ENCODE assay signal across 25 cellular contexts in genomic region chr1:184373155-184373554, GRCh38.
"Had no signal": no experiment of that assay in that cellular context is flagged by ENCODE, and none has a peak within 500 bp of the region (broad histone marks: within the 10 kb centered on the region; RNA-seq: fewer than 3 reads in every experiment).

No MANE protein-coding gene starts in this region.

- H3K27me3 ChIP-seq: cardiac muscle cell, Peyer's patch, SJSA1 had no signal

- H3K27ac ChIP-seq: cardiac muscle cell, Peyer's patch, SJSA1 had no signal

- H3K9me3 ChIP-seq: Peyer's patch, SJSA1 had no signal

- H3K4me3 Mint-ChIP-seq: activated CD4-positive, alpha-beta memory T cell treated with anti-CD3 and anti-CD28 coated beads for 36 hours; activated CD4-positive, alpha-beta T cell treated with anti-CD3 and anti-CD28 coated beads, Interleukin-2, amount 10 ng/mL, durations not matched to agents 7 days and 5 days; activated naive CD4-positive, alpha-beta T cell treated with anti-CD3 and anti-CD28 coated beads for 36 hours; activated naive CD8-positive, alpha-beta T cell; activated T-cell treated with anti-CD3 and anti-CD28 coated beads, Interleukin-2, amount 50 U/mL, for 4 hours; brain; T-helper 1 cell treated with Interleukin-12 subunit alpha and Interleukin-12 subunit beta and Interleukin-4 antibody, amounts not matched to agents 30 μg/mL and 1 μg/mL, for 36 hours had no signal

- H3K4me3 ChIP-seq: cardiac muscle cell, Peyer's patch, SJSA1 had no signal

- DNase-seq: activated CD4-positive, alpha-beta memory T cell treated with anti-CD3 and anti-CD28 coated beads for 36 hours; activated CD4-positive, alpha-beta T cell treated with anti-CD3 and anti-CD28 coated beads, Interleukin-2, amount 10 ng/mL, durations not matched to agents 7 days and 5 days; activated CD4-positive, CD25-positive, alpha-beta regulatory T cell; activated CD8-positive, alpha-beta memory T cell treated with anti-CD3 and anti-CD28 coated beads for 24 hours; activated gamma-delta T cell; activated naive CD4-positive, alpha-beta T cell treated with anti-CD3 and anti-CD28 coated beads for 36 hours; activated T-cell treated with anti-CD3 and anti-CD28 coated beads, Interleukin-2, amount 50 U/mL, for 4 hours; amygdala; IMR-90; Kasumi-1; KBM-7; NCI-H146; NCI-H1930; NCI-H2171; NCI-H2227 treated with DMSO at 0.1 percent for 48 hours; NCI-H446 treated with DMSO at 0.1 percent for 48 hours; NCI-H524 treated with DMSO at 0.1 percent for 48 hours; NCI-H748 treated with DMSO at 0.1 percent for 48 hours; Peyer's patch had no signal

- H3K27ac Mint-ChIP-seq: activated CD4-positive, alpha-beta memory T cell treated with anti-CD3 and anti-CD28 coated beads for 36 hours; activated CD4-positive, alpha-beta T cell treated with anti-CD3 and anti-CD28 coated beads, Interleukin-2, amount 10 ng/mL, durations not matched to agents 7 days and 5 days; activated naive CD4-positive, alpha-beta T cell treated with anti-CD3 and anti-CD28 coated beads for 36 hours; activated naive CD8-positive, alpha-beta T cell; brain; T-helper 1 cell treated with Interleukin-12 subunit alpha and Interleukin-12 subunit beta and Interleukin-4 antibody, amounts not matched to agents 30 μg/mL and 1 μg/mL, for 36 hours had no signal

- H3K27me3 Mint-ChIP-seq: brain had no signal

- ATAC-seq: activated T-cell treated with anti-CD3 and anti-CD28 coated beads, Interleukin-2, amount 50 U/mL, for 4 hours had no signal

- FAIRE-seq: astrocyte had no signal

- H3K9me3 Mint-ChIP-seq: activated CD4-positive, alpha-beta memory T cell treated with anti-CD3 and anti-CD28 coated beads for 36 hours; activated CD4-positive, alpha-beta T cell treated with anti-CD3 and anti-CD28 coated beads, Interleukin-2, amount 10 ng/mL, durations not matched to agents 7 days and 5 days; activated naive CD4-positive, alpha-beta T cell treated with anti-CD3 and anti-CD28 coated beads for 36 hours; activated T-cell treated with anti-CD3 and anti-CD28 coated beads, Interleukin-2, amount 50 U/mL, for 4 hours; brain; T-helper 1 cell treated with Interleukin-12 subunit alpha and Interleukin-12 subunit beta and Interleukin-4 antibody, amounts not matched to agents 30 μg/mL and 1 μg/mL, for 36 hours had no signal

- H3K4me1 ChIP-seq: Peyer's patch, SJSA1 had no signal

- H3K4me1 Mint-ChIP-seq: activated CD4-positive, alpha-beta T cell treated with anti-CD3 and anti-CD28 coated beads, Interleukin-2, amount 10 ng/mL, durations not matched to agents 7 days and 5 days; brain had no signal

- H3K36me3 ChIP-seq: cardiac muscle cell, Peyer's patch, SJSA1 had no signal

- H3K36me3 Mint-ChIP-seq: activated CD4-positive, alpha-beta memory T cell treated with anti-CD3 and anti-CD28 coated beads for 36 hours; activated naive CD8-positive, alpha-beta T cell; brain had no signal
